ENCODE assay signal across 29 cellular contexts in genomic region chr13:113559061-113559460, GRCh38. TPM values are rescaled to one million over a fixed set of nuclear protein-coding genes. Genes with fewer than 3 reads are reported as not detected.
A peak's percentile ranks its signal among the peaks of the same experiment; 100 is the strongest.
DNase-seq lines count a peak whose midpoint lies in the region; ATAC-seq and TF ChIP-seq lines count a peak whose summit lies in the region.
"Had no signal": no experiment of that assay in that cellular context is flagged by ENCODE, and none has a peak within 500 bp of the region (broad histone marks: within the 10 kb centered on the region; RNA-seq: fewer than 3 reads in every experiment).

No MANE protein-coding gene starts in this region.

- H3K9ac ChIP-seq in MM.1S (ENCODE audit: low read length), result no peak overlapping the region

- H3K27ac ChIP-seq in MM.1S (ENCODE audit: low read length), result no peak overlapping the region
- H3K27ac ChIP-seq: esophagus squamous epithelium, foreskin keratinocyte, SK-N-MC, thoracic aorta had no signal

- no peak overlapping the region for H3K4me3 ChIP-seq in MM.1S (ENCODE audit: low read length)
- H3K4me3 ChIP-seq: esophagus squamous epithelium, GM23338, SK-N-MC, thoracic aorta had no signal

- intact Hi-C loops in posterior vena cava (cut with DNase I), result no loop called here

- TF ChIP-seq CTCF in MM.1S (IDR thresholded peaks at IDR 0.05; ENCODE audit: low read length), result no peak

- no peak overlapping the region for H3K4me2 ChIP-seq in MM.1S (ENCODE audit: low read depth, low read length)
- H3K4me2 ChIP-seq: GM23338 had no signal

- no peak for ATAC-seq in activated CD8-positive, alpha-beta memory T cell treated with anti-CD3 and anti-CD28 coated beads, Interleukin-2, amount 10 ng/mL, durations not matched to agents 7 days and 5 days
- ATAC-seq in T-helper 17 cell (no peak), left lobe of liver (no peak), HG02970 (IDR thresholded peaks at IDR 0.05; ENCODE audit: low FRiP score, unreplicated experiment) (no peak)
- ATAC-seq: activated naive CD8-positive, alpha-beta T cell treated with anti-CD3 and anti-CD28 coated beads, Interleukin-2, amount 50 U/mL, for 24 hours; foreskin keratinocyte; GM23338; naive thymus-derived CD8-positive, alpha-beta T cell had no signal

- H3K9me3 ChIP-seq in T-helper 17 cell (ENCODE audit: control insufficient read depth, low read length, poor library complexity, severe bottlenecking) (no peaks in the 10 kb centered on the region), MM.1S (replicated peaks; ENCODE audit: insufficient read depth, low read length) (no peaks in the 10 kb centered on the region)
- H3K9me3 ChIP-seq: esophagus squamous epithelium, thoracic aorta had no signal

- no peaks in the 10 kb centered on the region for H3K36me3 Mint-ChIP-seq in activated CD8-positive, alpha-beta memory T cell treated with anti-CD3 and anti-CD28 coated beads, Interleukin-2, amount 10 ng/mL, durations not matched to agents 7 days and 5 days
- H3K36me3 Mint-ChIP-seq in T-helper 17 cell (ENCODE audit: low read depth), result no peaks in the 10 kb centered on the region
- H3K36me3 Mint-ChIP-seq: naive thymus-derived CD8-positive, alpha-beta T cell had no signal

- peaks cover 5% of the 10 kb centered on the region for H3K27me3 Mint-ChIP-seq in activated CD8-positive, alpha-beta memory T cell treated with anti-CD3 and anti-CD28 coated beads, Interleukin-2, amount 10 ng/mL, durations not matched to agents 7 days and 5 days
- no peaks in the 10 kb centered on the region for H3K27me3 Mint-ChIP-seq in T-helper 17 cell
- H3K27me3 Mint-ChIP-seq: activated B cell treated with CpG ODN at 0.5 μM for 24 hours; activated naive CD8-positive, alpha-beta T cell treated with anti-CD3 and anti-CD28 coated beads, Interleukin-2, amount 50 U/mL, for 24 hours; CD4-positive, alpha-beta T cell; stimulated activated naive CD8-positive, alpha-beta T cell treated with anti-CD3 and anti-CD28 coated beads, Interleukin-15, Interleukin-2, amounts not matched to agents 100 ng/mL and 50 ng/mL, for 24 hours had no signal

- DNase-seq in activated CD8-positive, alpha-beta memory T cell treated with anti-CD3 and anti-CD28 coated beads for 24 hours, result peak; percentile 44
- no peak for DNase-seq in activated CD8-positive, alpha-beta memory T cell treated with anti-CD3 and anti-CD28 coated beads, Interleukin-2, amount 10 ng/mL, durations not matched to agents 7 days and 5 days
- DNase-seq in T-helper 17 cell (no peak), left lobe of liver (ENCODE audit: low spot score) (peak; percentile 31), posterior vena cava (ENCODE audit: low spot score) (peak; percentile 61), HuH-7.5 (ENCODE audit: low spot score) (no peak), MM.1S (no peak)
- DNase-seq: activated B cell treated with CpG ODN at 0.5 μM for 24 hours; activated CD4-positive, alpha-beta T cell treated with anti-CD3 and anti-CD28 coated beads, Interleukin-2, amount 50 U/mL, for 4 hours; activated gamma-delta T cell treated with Interleukin-2 at 50 U/mL for 16 hours; activated naive CD8-positive, alpha-beta T cell treated with anti-CD3 and anti-CD28 coated beads, Interleukin-2, amount 50 U/mL, for 24 hours; activated T-cell treated with anti-CD3 and anti-CD28 coated beads for 4 hours; CD4-positive, alpha-beta T cell; cortex of kidney; esophagus squamous epithelium; foreskin keratinocyte; naive thymus-derived CD8-positive, alpha-beta T cell; NCI-H1105 treated with DMSO at 0.1 percent for 48 hours; NCI-H2029 treated with DMSO at 0.1 percent for 48 hours; NCI-H2227 treated with DMSO at 0.1 percent for 48 hours; NCI-H526; occipital lobe; small intestine; T-helper 1 cell had no signal

- no peak overlapping the region for H3K4me3 Mint-ChIP-seq in activated CD8-positive, alpha-beta memory T cell treated with anti-CD3 and anti-CD28 coated beads, Interleukin-2, amount 10 ng/mL, durations not matched to agents 7 days and 5 days
- H3K4me3 Mint-ChIP-seq in T-helper 17 cell, result no peak overlapping the region
- H3K4me3 Mint-ChIP-seq: activated B cell treated with CpG ODN at 0.5 μM for 24 hours; activated naive CD8-positive, alpha-beta T cell treated with anti-CD3 and anti-CD28 coated beads, Interleukin-2, amount 50 U/mL, for 24 hours; CD4-positive, alpha-beta T cell; GM23338; naive thymus-derived CD8-positive, alpha-beta T cell; stimulated activated naive CD8-positive, alpha-beta T cell treated with anti-CD3 and anti-CD28 coated beads, Interleukin-15, Interleukin-2, amounts not matched to agents 100 ng/mL and 50 ng/mL, for 24 hours had no signal

- H3K79me2 ChIP-seq in MM.1S (ENCODE audit: low read length), result no peaks in the 10 kb centered on the region

- H4K20me1 ChIP-seq in MM.1S (ENCODE audit: insufficient read depth, low read length), result no peaks in the 10 kb centered on the region

- H3K4me1 Mint-ChIP-seq in activated CD8-positive, alpha-beta memory T cell treated with anti-CD3 and anti-CD28 coated beads, Interleukin-2, amount 10 ng/mL, durations not matched to agents 7 days and 5 days, result peaks cover 1% of the 10 kb centered on the region
- H3K4me1 Mint-ChIP-seq in T-helper 17 cell, result peaks cover 5% of the 10 kb centered on the region

- H3K9me3 Mint-ChIP-seq in activated CD8-positive, alpha-beta memory T cell treated with anti-CD3 and anti-CD28 coated beads, Interleukin-2, amount 10 ng/mL, durations not matched to agents 7 days and 5 days (ENCODE audit: low read depth), result no peaks in the 10 kb centered on the region
- H3K9me3 Mint-ChIP-seq: activated B cell treated with CpG ODN at 0.5 μM for 24 hours; activated naive CD8-positive, alpha-beta T cell treated with anti-CD3 and anti-CD28 coated beads, Interleukin-2, amount 50 U/mL, for 24 hours; CD4-positive, alpha-beta T cell; GM23338; stimulated activated naive CD8-positive, alpha-beta T cell treated with anti-CD3 and anti-CD28 coated beads, Interleukin-15, Interleukin-2, amounts not matched to agents 100 ng/mL and 50 ng/mL, for 24 hours had no signal

- no peak overlapping the region for H2AFZ ChIP-seq in MM.1S (ENCODE audit: low read length)
- H2AFZ ChIP-seq: GM23338 had no signal

- no peaks in the 10 kb centered on the region; the same call in 1 of the 2 replicates for H3K27me3 ChIP-seq in MM.1S (replicated peaks; ENCODE audit: insufficient read depth, low read length)
- H3K27me3 ChIP-seq: esophagus squamous epithelium, foreskin keratinocyte had no signal

- CTCF ChIA-PET in activated CD8-positive, alpha-beta memory T cell treated with anti-CD3 and anti-CD28 coated beads, Interleukin-2, amount 10 ng/mL, durations not matched to agents 7 days and 5 days (lab: Charles Lee), result no interaction called here

- H3K36me3 ChIP-seq in MM.1S (replicated peaks; ENCODE audit: insufficient read depth, low read length), result no peaks in the 10 kb centered on the region

- H3K4me1 ChIP-seq in MM.1S (ENCODE audit: low read length), result 0 out of 2 replicates have a peak, but pooled peaks cover 3% of the 10 kb centered on the region
- H3K4me1 ChIP-seq: esophagus squamous epithelium, foreskin keratinocyte had no signal

- no peaks in the 10 kb centered on the region for H3K9me2 ChIP-seq in MM.1S (replicated peaks; ENCODE audit: insufficient read depth, low read length)

- H3K27ac Mint-ChIP-seq in activated CD8-positive, alpha-beta memory T cell treated with anti-CD3 and anti-CD28 coated beads, Interleukin-2, amount 10 ng/mL, durations not matched to agents 7 days and 5 days, result no peak overlapping the region
- H3K27ac Mint-ChIP-seq in T-helper 17 cell, result peak overlapping the region; percentile 66
- H3K27ac Mint-ChIP-seq: activated B cell treated with CpG ODN at 0.5 μM for 24 hours; activated naive CD8-positive, alpha-beta T cell treated with anti-CD3 and anti-CD28 coated beads, Interleukin-2, amount 50 U/mL, for 24 hours; CD4-positive, alpha-beta T cell; stimulated activated naive CD8-positive, alpha-beta T cell treated with anti-CD3 and anti-CD28 coated beads, Interleukin-15, Interleukin-2, amounts not matched to agents 100 ng/mL and 50 ng/mL, for 24 hours had no signal

- no peaks in the 10 kb centered on the region for H3F3A ChIP-seq in MM.1S (ENCODE audit: insufficient read depth, low read length)

RNA-seq across cellular contexts. Expression of gene TFDP1, which starts 25.5 kb away (rescaled TPM):
- total RNA-seq in activated CD8-positive, alpha-beta memory T cell treated with anti-CD3 and anti-CD28 coated beads, Interleukin-2, amount 10 ng/mL, durations not matched to agents 7 days and 5 days, result 100 to 1,000 TPM; 168 to 175 TPM
- total RNA-seq in T-helper 17 cell (10 to 100 TPM; 31.1 to 33.6 TPM), left lobe of liver (23.5 TPM), posterior vena cava (10 to 100 TPM; 36.6 to 40.3 TPM)

Comparison
In these comparisons a context has a peak if more than half of its experiments do, and no peak if none do; other contexts are left out.
1. DNase-seq: peak in activated CD8-positive, alpha-beta memory T cell treated with anti-CD3 and anti-CD28 coated beads for 24 hours (single experiment), left lobe of liver (single experiment) and posterior vena cava (single experiment); none in activated CD8-positive, alpha-beta memory T cell treated with anti-CD3 and anti-CD28 coated beads, Interleukin-2, amount 10 ng/mL, durations not matched to agents 7 days and 5 days (single experiment), T-helper 17 cell (0 of 3), HuH-7.5 (single experiment) and MM.1S (single experiment).